Comparison of ENCODE assay signal across 21 cellular contexts in genomic region chr7:157663061-157663863, GRCh38.
DNase-seq lines count a peak whose midpoint lies in the region; ATAC-seq and TF ChIP-seq lines count a peak whose summit lies in the region.
"Had no signal": no experiment of that assay in that cellular context is flagged by ENCODE, and none has a peak within 500 bp of the region (broad histone marks: within the 10 kb centered on the region; RNA-seq: fewer than 3 reads in every experiment).

No MANE protein-coding gene starts in this region.

- CTCF ChIA-PET in SK-N-SH (lab: Yijun Ruan, JAX): interaction anchor here (0.8 kb wide), 1 partner anchor 691 kb away, joined by 3 read pairs; no protein-coding TSS in a partner anchor

- H3F3A ChIP-seq in SK-N-SH (replicated peaks; ENCODE audit: insufficient read depth): no peaks in the 10 kb centered on the region

- H3K79me2 ChIP-seq in SK-N-SH (ENCODE audit: insufficient read depth): no peaks in the 10 kb centered on the region
- H3K79me2 ChIP-seq in osteoblast (ENCODE audit: insufficient read depth, low read length): no peaks in the 10 kb centered on the region

- no peak for TF ChIP-seq EP300 in SK-N-SH (IDR thresholded peaks at IDR 0.05; ENCODE audit: borderline replicate concordance in 1 of 2, low read depth in 1 of 2, low read length in 1 of 2)

- POLR2A ChIA-PET in SK-N-SH (lab: Yijun Ruan, JAX): no interaction called here

- TF ChIP-seq RAD21 in SK-N-SH (IDR thresholded peaks at IDR 0.05; ENCODE audit: low read length): no peak

- H3K9ac ChIP-seq in SK-N-SH: no peak overlapping the region

- no peaks in the 10 kb centered on the region for H3K9me2 ChIP-seq in SK-N-SH

- H3K36me3 ChIP-seq in right atrium auricular region (no peaks in the 10 kb centered on the region), SK-N-SH (replicated peaks in 1 of 2; ENCODE audit: control insufficient read depth in 1 of 2, insufficient read depth in 2 of 2, low read length in 1 of 2) (no peaks in the 10 kb centered on the region), thyroid gland (no peaks in the 10 kb centered on the region), aorta (ENCODE audit: control insufficient read depth in 1 of 2, insufficient read depth in 2 of 2, low read length in 1 of 2) (no peaks in the 10 kb centered on the region), osteoblast (ENCODE audit: insufficient read depth, low read length) (no peaks in the 10 kb centered on the region)
- H3K36me3 ChIP-seq: suprapubic skin had no signal

- no peaks in the 10 kb centered on the region for H3K27me3 ChIP-seq in right atrium auricular region
- no peaks in the 10 kb centered on the region for H3K27me3 ChIP-seq in SK-N-SH (ENCODE audit: insufficient read depth)
- no peaks in the 10 kb centered on the region for H3K27me3 ChIP-seq in thyroid gland
- H3K27me3 ChIP-seq in aorta (ENCODE audit: control insufficient read depth in 1 of 2, insufficient read depth in 2 of 2, low read length in 1 of 2): no peaks in the 10 kb centered on the region
- no peaks in the 10 kb centered on the region for H3K27me3 ChIP-seq in osteoblast (ENCODE audit: insufficient read depth, low read length)

- H3K4me3 ChIP-seq in right atrium auricular region (no peak overlapping the region), SK-N-SH (ENCODE audit: low read depth in 2 of 2, low read length in 1 of 2) (no peak overlapping the region; a peak in 1 of 4 replicates), thyroid gland (replicated peaks in 1 of 3) (no peak overlapping the region), aorta (ENCODE audit: low read length in 2 of 2) (no peak overlapping the region), osteoblast (ENCODE audit: insufficient read depth, low read length) (no peak overlapping the region)
- H3K4me3 ChIP-seq: suprapubic skin had no signal

- TF ChIP-seq POLR2A in thyroid gland (IDR thresholded peaks at IDR 0.05): no peak

- intact Hi-C loops in Right ventricle myocardium superior (cut with DNase I) (no loop called here), thyroid gland (cut with DNase I) (no loop called here), aorta (cut with DNase I) (no loop called here)

- H3K4me1 ChIP-seq in right atrium auricular region: peaks cover 0 to 9% of the 10 kb centered on the region in 2 donors
- peaks cover 0 to 21% of the 10 kb centered on the region in 2 experiments; a peak in 1 of 4 replicates for H3K4me1 ChIP-seq in SK-N-SH (ENCODE audit: control insufficient read depth in 1 of 2, insufficient read depth in 2 of 2, low read depth in 1 of 2, low read length in 1 of 2)
- H3K4me1 ChIP-seq in thyroid gland: no peaks in the 10 kb centered on the region
- no peaks in the 10 kb centered on the region for H3K4me1 ChIP-seq in aorta (ENCODE audit: control insufficient read depth in 1 of 2, insufficient read depth in 2 of 2, low read length in 2 of 2)
- H3K4me1 ChIP-seq in osteoblast (ENCODE audit: insufficient read depth, low read length): no peaks in the 10 kb centered on the region
- H3K4me1 ChIP-seq: suprapubic skin had no signal

- H3K27ac ChIP-seq in right atrium auricular region (no peak overlapping the region), SK-N-SH (ENCODE audit: low read depth in 2 of 2, low read length in 1 of 2) (no peak overlapping the region; a peak in 1 of 4 replicates), thyroid gland (no peak overlapping the region), aorta (ENCODE audit: low read depth in 1 of 2, low read length in 2 of 2) (no peak overlapping the region), osteoblast (ENCODE audit: low read depth, low read length) (no peak overlapping the region)
- H3K27ac ChIP-seq: suprapubic skin had no signal

- H3K4me2 ChIP-seq in SK-N-SH (peak overlapping the region; percentile 44; the same call in 1 of the 2 replicates), osteoblast (ENCODE audit: insufficient read depth, low read length) (no peak overlapping the region)

- ATAC-seq in Right ventricle myocardium superior (ENCODE audit: poor library complexity) (no peak), GM18867 (IDR thresholded peaks at IDR 0.05; ENCODE audit: unreplicated experiment) (no peak), aorta (ENCODE audit: low FRiP score) (no peak)
- ATAC-seq: WTC11 had no signal

- H2AFZ ChIP-seq in SK-N-SH (ENCODE audit: low read depth) (no peak overlapping the region), osteoblast (ENCODE audit: low read length) (no peak overlapping the region)

- TF ChIP-seq CTCF in right atrium auricular region (IDR thresholded peaks at IDR 0.05) (no peak), SK-N-SH (IDR thresholded peaks at IDR 0.05) (no peak), thyroid gland (IDR thresholded peaks at IDR 0.05) (no peak), osteoblast (IDR thresholded peaks at IDR 0.05; ENCODE audit: extremely low read depth, low read depth, low read length) (no peak)

- no peaks in the 10 kb centered on the region for H3K9me3 ChIP-seq in right atrium auricular region
- no peaks in the 10 kb centered on the region for H3K9me3 ChIP-seq in SK-N-SH
- H3K9me3 ChIP-seq in thyroid gland: no peaks in the 10 kb centered on the region
- peaks cover 3% of the 10 kb centered on the region for H3K9me3 ChIP-seq in aorta (ENCODE audit: control insufficient read depth, low read length)
- no peaks in the 10 kb centered on the region for H3K9me3 ChIP-seq in osteoblast (ENCODE audit: low read depth, low read length)
- H3K9me3 ChIP-seq: suprapubic skin had no signal

- H4K20me1 ChIP-seq in SK-N-SH (ENCODE audit: insufficient read depth) (no peaks in the 10 kb centered on the region), osteoblast (ENCODE audit: insufficient read depth, low read length) (no peaks in the 10 kb centered on the region)

- DNase-seq in Right ventricle myocardium superior (peak; percentile 39), right atrium auricular region (ENCODE audit: low spot score) (no peak), SK-N-SH (peak; percentile 74), left kidney (ENCODE audit: low read depth, low spot score) (peak; percentile 73), thyroid gland (peak; percentile 11 to 14), aorta (no peak), osteoblast (ENCODE audit: insufficient read length, low spot score, missing footprints) (no peak)
- DNase-seq: activated naive CD8-positive, alpha-beta T cell treated with anti-CD3 and anti-CD28 coated beads for 36 hours; CD4-positive, alpha-beta memory T cell; EL; foreskin melanocyte; KG1; mesendoderm; NCI-H2081; NCI-H524 treated with DMSO at 0.1 percent for 48 hours; nephron progenitor cell; SHP77 treated with DMSO at 0.1 percent for 48 hours; T-helper 2 cell had no signal

- WGBS in SK-N-SH (ENCODE audit: low lambda C conversion rate): 61% methylated on average over 32 of the region's 32 CpGs
- WGBS in thyroid gland, 2 donors: 65 to 68% methylated on average over 17 to 24 of the region's 32 CpGs
- WGBS in aorta, 2 donors: 31 to 40% methylated on average over 32 of the region's 32 CpGs

TF ChIP-seq in SK-N-SH, 30 proteins besides CTCF, POLR2A, EP300 and RAD21 (continues in another document):
- TF ChIP-seq RFX5 (IDR thresholded peaks at IDR 0.05; ENCODE audit: low read length) (no peak), USF1 (IDR thresholded peaks at IDR 0.05; ENCODE audit: borderline replicate concordance, low read depth) (no peak), MEF2A (IDR thresholded peaks at IDR 0.05; ENCODE audit: borderline replicate concordance, low read depth) (no peak), PBX3 (IDR thresholded peaks at IDR 0.05) (no peak), MXI1 (IDR thresholded peaks at IDR 0.05; ENCODE audit: low read depth, low read length) (no peak), FOXM1 (IDR thresholded peaks at IDR 0.05; ENCODE audit: low read depth) (no peak), ELF1 (IDR thresholded peaks at IDR 0.05) (no peak), GATA2 (CRISPR knock-in tag; IDR thresholded peaks at IDR 0.05) (no peak), SMC3 (IDR thresholded peaks at IDR 0.05; ENCODE audit: low read depth, low read length) (no peak), MAX (IDR thresholded peaks at IDR 0.05; ENCODE audit: low read depth) (no peak), USF2 (IDR thresholded peaks at IDR 0.05; ENCODE audit: borderline replicate concordance, low read depth, low read length) (no peak), NRF1 (IDR thresholded peaks at IDR 0.05; ENCODE audit: low read depth, low read length) (no peak), RXRA (IDR thresholded peaks at IDR 0.05; ENCODE audit: borderline replicate concordance, low read depth) (no peak), SIN3A (IDR thresholded peaks at IDR 0.05; ENCODE audit: borderline replicate concordance, low read depth, low read length) (no peak), CHD2 (IDR thresholded peaks at IDR 0.05; ENCODE audit: low read length, partially characterized antibody) (no peak)

Comparison
In these comparisons a context has a peak if more than half of its experiments do, and no peak if none do; other contexts are left out.
1. DNase-seq: peak in Right ventricle myocardium superior (single experiment), SK-N-SH (single experiment), left kidney (single experiment) and thyroid gland (2 of 2); none in right atrium auricular region (single experiment), aorta (0 of 2) and osteoblast (single experiment).